In the genomic region with DNA sequence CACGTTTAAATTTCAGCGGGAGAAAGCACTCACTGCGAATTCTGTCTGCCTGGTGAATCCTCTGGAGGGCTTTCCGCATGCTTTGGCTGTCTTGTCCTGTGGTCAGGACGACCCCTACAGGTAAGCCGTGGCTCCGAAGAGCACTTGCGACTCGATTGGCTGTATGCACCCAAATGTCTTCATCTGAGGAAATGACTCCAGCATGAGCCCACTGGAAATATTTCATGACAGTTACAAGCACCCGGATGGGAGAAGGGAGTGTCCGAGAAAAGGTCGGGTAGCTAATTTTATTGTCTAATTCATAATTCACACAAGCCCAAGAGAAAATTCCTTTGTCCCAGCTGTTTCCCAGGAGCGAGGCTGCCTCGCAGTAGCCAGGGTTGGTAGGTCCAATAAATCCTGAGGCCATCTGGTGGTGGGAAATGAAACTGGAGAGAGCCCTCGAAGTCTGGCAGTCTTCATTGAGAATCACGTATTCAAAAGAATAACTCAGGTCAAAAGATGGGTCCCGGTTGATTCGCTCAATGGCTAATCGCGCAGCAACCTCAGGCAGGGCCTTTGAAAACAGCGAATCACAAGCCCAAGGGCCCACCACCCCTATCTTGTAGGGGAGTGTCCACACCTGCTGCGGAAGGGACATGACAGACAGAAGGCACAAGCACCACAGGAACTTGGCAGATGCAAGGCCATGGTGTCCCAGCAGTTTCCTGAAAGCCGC, we compare ENCODE assay signal across 8 cellular contexts. TPM values are rescaled to one million over a fixed set of nuclear protein-coding genes. Genes with fewer than 3 reads are reported as not detected.
A peak's percentile ranks its signal among the peaks of the same experiment; 100 is the strongest.
DNase-seq lines count a peak whose midpoint lies in the region; FAIRE-seq and TF ChIP-seq lines count a peak whose summit lies in the region.

No MANE protein-coding gene starts in this region.

- H3K4me3 Mint-ChIP-seq in activated CD4-positive, alpha-beta T cell treated with anti-CD3 and anti-CD28 coated beads, Interleukin-2, amount 10 ng/mL, durations not matched to agents 24 days and 14 days = no peak overlapping the region

- H3K4me2 ChIP-seq in keratinocyte (ENCODE audit: control insufficient read depth, extremely low read depth, insufficient read depth, low read depth, low read length) = peak overlapping the region; percentile 52

- H3K9me1 ChIP-seq in keratinocyte (ENCODE audit: control insufficient read depth, extremely low read depth, insufficient read depth, low read length) = no peaks in the 10 kb centered on the region

- TF ChIP-seq CTCF in AG09319 (IDR thresholded peaks at IDR 0.05; ENCODE audit: low read depth, low read length) (peak; percentile 55), GM13976 (IDR thresholded peaks at IDR 0.05; ENCODE audit: borderline replicate concordance, control extremely low read depth, extremely low read depth, insufficient read depth, missing control alignments) (peak; percentile 27), keratinocyte (optimal IDR thresholded peaks at IDR 0.05 in 1 of 3, IDR thresholded peaks at IDR 0.05 in 1 of 3, conservative IDR thresholded peaks at IDR 0.05 in 1 of 3; ENCODE audit: extremely low read depth in 1 of 3, insufficient read depth in 2 of 3, low read length in 3 of 3) (peak; percentile 16 to 68 (median 52)), testis (IDR thresholded peaks at IDR 0.05) (peak in 2 of 3 experiments; percentile 29 to 40)

- H3K27ac ChIP-seq in keratinocyte (ENCODE audit: control insufficient read depth, insufficient read depth, low read length) (no peak overlapping the region), testis (no peak overlapping the region)

- intact Hi-C loops in testis (cut with DNase I; ENCODE audit: low total_unique reads) = no loop called here
- intact Hi-C loops in activated CD4-positive, alpha-beta T cell treated with anti-CD3 and anti-CD28 coated beads, Interleukin-2, amount 10 ng/mL, durations not matched to agents 24 days and 14 days (cut with micrococcal nuclease) = no loop called here

- peaks cover 6% of the 10 kb centered on the region for H3K4me1 Mint-ChIP-seq in activated CD4-positive, alpha-beta T cell treated with anti-CD3 and anti-CD28 coated beads, Interleukin-2, amount 10 ng/mL, durations not matched to agents 24 days and 14 days

- H3K4me3 ChIP-seq in keratinocyte (ENCODE audit: control insufficient read depth in 2 of 3, extremely low read depth in 1 of 3, insufficient read depth in 2 of 3, low read depth in 1 of 3, low read length in 3 of 3) = peak overlapping the region in 1 of 3 experiments; percentile 3
- H3K4me3 ChIP-seq in testis = no peak overlapping the region

- in situ Hi-C loops in GM13976 (cut with MboI; ENCODE audit: low sequenced_read_pairs, unreplicated experiment) = loop anchor here (10.0 kb wide), 1 partner anchor 669 kb away; no protein-coding TSS in a partner anchor

- H3K9me3 ChIP-seq in keratinocyte (ENCODE audit: control insufficient read depth, low read depth, low read length) = no peaks in the 10 kb centered on the region
- H3K9me3 ChIP-seq in testis = no peaks in the 10 kb centered on the region

- H3K79me2 ChIP-seq in keratinocyte (ENCODE audit: control insufficient read depth, insufficient read depth, low read length) = no peaks in the 10 kb centered on the region

- H3K27ac Mint-ChIP-seq in activated CD4-positive, alpha-beta T cell treated with anti-CD3 and anti-CD28 coated beads, Interleukin-2, amount 10 ng/mL, durations not matched to agents 24 days and 14 days = no peak overlapping the region

- H3K9ac ChIP-seq in keratinocyte (ENCODE audit: control insufficient read depth, extremely low read depth, insufficient read depth, low read length) = no peak overlapping the region

- DNase-seq in AG09319 (ENCODE audit: extremely low read depth, low read depth) (no peak), GM13976 (ENCODE audit: low spot score) (no peak), NCI-H2227 treated with DMSO at 0.1 percent for 48 hours (lab: John Stamatoyannopoulos, UW) (peak; percentile 54), brain pericyte (ENCODE audit: low read depth, low spot score) (peak; percentile 5), keratinocyte (ENCODE audit: low read depth, low spot score) (no peak), testis (peak; percentile 55)
- no peak for DNase-seq in activated naive CD4-positive, alpha-beta T cell (lab: John Stamatoyannopoulos, UW)
- no peak for DNase-seq in activated CD4-positive, alpha-beta T cell treated with anti-CD3 and anti-CD28 coated beads, Interleukin-2, amount 10 ng/mL, durations not matched to agents 24 days and 14 days

- dilution Hi-C loops in keratinocyte (cut with MboI; ENCODE audit: extremely low pct_ligation_motif_present, low sequenced_read_pairs) = no loop called here

- no peaks in the 10 kb centered on the region for H3K9me3 Mint-ChIP-seq in activated CD4-positive, alpha-beta T cell treated with anti-CD3 and anti-CD28 coated beads, Interleukin-2, amount 10 ng/mL, durations not matched to agents 24 days and 14 days

- H3K27me3 ChIP-seq in keratinocyte (ENCODE audit: control insufficient read depth, extremely low read depth, insufficient read depth, low read length) (peaks cover 7% of the 10 kb centered on the region), testis (no peaks in the 10 kb centered on the region)

- WGBS in testis, 2 donors = 11 to 14% methylated on average over 7 to 20 of the region's 23 CpGs

- FAIRE-seq in keratinocyte (lab: Jason Lieb, UNC) = no peak

- H3K36me3 Mint-ChIP-seq in activated CD4-positive, alpha-beta T cell treated with anti-CD3 and anti-CD28 coated beads, Interleukin-2, amount 10 ng/mL, durations not matched to agents 24 days and 14 days (ENCODE audit: low read depth) = no peaks in the 10 kb centered on the region

- no peak overlapping the region for H2AFZ ChIP-seq in keratinocyte (ENCODE audit: control insufficient read depth, low read length)

- H3K27me3 Mint-ChIP-seq in activated CD4-positive, alpha-beta T cell treated with anti-CD3 and anti-CD28 coated beads, Interleukin-2, amount 10 ng/mL, durations not matched to agents 24 days and 14 days = no peaks in the 10 kb centered on the region

- H4K20me1 ChIP-seq in keratinocyte (ENCODE audit: control insufficient read depth, extremely low read depth, insufficient read depth, low read length) = no peaks in the 10 kb centered on the region

- no peak for TF ChIP-seq POLR2A in testis (IDR thresholded peaks at IDR 0.05)

- H3K36me3 ChIP-seq in keratinocyte (ENCODE audit: control insufficient read depth in 2 of 2, extremely low read depth in 1 of 2, insufficient read depth in 2 of 2, low read length in 2 of 2) (no peaks in the 10 kb centered on the region), testis (ENCODE audit: low read depth, missing control alignments) (no peaks in the 10 kb centered on the region)

- no peaks in the 10 kb centered on the region for H3K4me1 ChIP-seq in keratinocyte (ENCODE audit: control insufficient read depth, extremely low read depth, insufficient read depth, low read length)
- no peaks in the 10 kb centered on the region for H3K4me1 ChIP-seq in testis

RNA-seq across cellular contexts. Expression of gene GUCY2F, which starts 6.6 kb away (rescaled TPM):
- 0.01 TPM in 1 of 3 replicates, not detected in the others for polyA plus RNA-seq in keratinocyte
- not detected for polyA plus RNA-seq in keratinocyte (2011; ENCODE audit: low read depth)
- not detected in 2 replicates for polyA plus RNA-seq in keratinocyte (2011; cell fraction: cytosol; rRNA removed)
- polyA plus RNA-seq in keratinocyte (2011; cell fraction: nucleus; rRNA removed) = 0.04 and 0.07 TPM in 2 replicates
- not detected in 2 replicates for polyA plus RNA-seq in keratinocyte (2012; ENCODE audit: low replicate concordance)
- 0.13 TPM in 1 of 3 replicates, not detected in the others for polyA minus RNA-seq in keratinocyte
- polyA minus RNA-seq in keratinocyte (2011; cell fraction: cytosol; rRNA and poly(A)+ RNA removed) = not detected
- polyA minus RNA-seq in keratinocyte (2011; cell fraction: nucleus; rRNA and poly(A)+ RNA removed) = not detected in 2 replicates
- under 1 TPM; 0.55 to 0.56 TPM for total RNA-seq in testis
- polyA plus RNA-seq in testis (ENCODE audit: insufficient read depth, low read depth, low replicate concordance) = 0.32 TPM
- total RNA-seq in activated CD4-positive, alpha-beta T cell treated with anti-CD3 and anti-CD28 coated beads, Interleukin-2, amount 10 ng/mL, durations not matched to agents 24 days and 14 days = not detected in 2 replicates

Comparison
In these comparisons a context has a peak if more than half of its experiments do, and no peak if none do; other contexts are left out.
1. DNase-seq: peak in NCI-H2227 treated with DMSO at 0.1 percent for 48 hours (single experiment), brain pericyte (single experiment) and testis (single experiment); none in AG09319 (single experiment), GM13976 (single experiment), keratinocyte (single experiment), activated naive CD4-positive, alpha-beta T cell (0 of 4) and activated CD4-positive, alpha-beta T cell treated with anti-CD3 and anti-CD28 coated beads, Interleukin-2, amount 10 ng/mL, durations not matched to agents 24 days and 14 days (single experiment).
2. Peak in every context shown above with its lines, with median percentiles within 50 percentile points of each other: CTCF ChIP-seq.